Comparison of ENCODE assay signal across 1 cellular context in genomic region chr2:85259865-85260264, GRCh38.
TF ChIP-seq lines count a peak whose summit lies in the region.

No MANE protein-coding gene starts in this region.

TF ChIP-seq in GM23338, 12 proteins besides CTCF, POLR2A, EP300 and RAD21 (continued from another document):
- TF ChIP-seq ZNF462 (CRISPR knock-in tag; IDR thresholded peaks at IDR 0.05): no peak
